Comparison of ENCODE assay signal across 18 cellular contexts in the genomic region with DNA sequence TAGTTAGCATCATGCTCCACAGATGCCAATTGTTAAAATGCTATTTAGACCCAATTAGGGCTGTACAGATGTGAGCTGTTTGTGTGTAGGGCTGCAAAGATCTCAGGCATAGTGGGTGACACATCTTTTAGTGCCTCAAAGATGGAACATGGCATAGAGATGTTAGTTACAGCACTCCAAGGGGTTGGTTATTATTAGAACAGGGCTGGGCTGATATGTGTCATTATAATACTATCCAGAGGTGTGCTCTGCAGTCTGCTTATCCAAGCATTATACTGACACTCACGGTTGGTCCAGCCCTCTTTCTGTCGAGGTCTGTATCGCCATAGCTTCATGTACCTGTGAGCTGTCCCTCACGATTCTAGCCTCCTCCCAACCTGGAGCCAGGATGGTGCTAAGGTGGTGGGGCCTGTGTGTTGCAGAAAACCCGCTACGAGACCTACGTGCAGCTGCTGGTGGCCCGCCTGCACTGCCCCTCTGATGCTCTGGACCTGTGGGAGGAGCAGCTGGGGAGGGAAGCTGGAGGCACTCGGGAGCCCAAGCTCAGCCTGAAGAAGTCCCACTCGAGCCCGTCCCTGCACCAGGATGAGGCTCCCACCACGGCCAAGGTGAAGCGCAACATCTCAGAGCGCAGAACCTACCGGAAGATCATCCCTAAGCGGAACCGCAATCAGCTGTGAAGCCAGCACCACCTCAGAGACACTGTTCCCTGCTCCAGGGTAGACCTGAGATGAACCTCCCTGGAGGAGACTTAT. TPM values are rescaled to one million over a fixed set of nuclear protein-coding genes. Genes with fewer than 3 reads are reported as not detected.
A peak's percentile ranks its signal among the peaks of the same experiment; 100 is the strongest.
DNase-seq lines count a peak whose midpoint lies in the region; ATAC-seq, FAIRE-seq and TF ChIP-seq lines count a peak whose summit lies in the region.
"Had no signal": no experiment of that assay in that cellular context is flagged by ENCODE, and none has a peak within 500 bp of the region (broad histone marks: within the 10 kb centered on the region; RNA-seq: fewer than 3 reads in every experiment).

No MANE protein-coding gene starts in this region.

- ATAC-seq in A549, result peak; percentile 6 to 16; a peak in 3 of 6 replicates

- POLR2A ChIA-PET in A549 (lab: Yijun Ruan, JAX), result no interaction called here

- H3K4me2 ChIP-seq in A549 (peak overlapping the region; percentile 71), GM23248 (ENCODE audit: unreplicated experiment) (no peak overlapping the region), neural progenitor cell (no peak overlapping the region)
- H3K4me2 ChIP-seq: SK-N-SH had no signal

- H3K36me3 Mint-ChIP-seq in dendritic cell treated with granulocyte-macrophage colony-stimulating factor and Interleukin-4, amounts not matched to agents 40 ng/mL and 50 ng/mL, for 4 days (ENCODE audit: low read depth), result peaks cover 65% of the 10 kb centered on the region
- no peaks in the 10 kb centered on the region for H3K36me3 Mint-ChIP-seq in neural progenitor cell

- peak in 1 of 2 experiments; percentile 43 for DNase-seq in A549 (ENCODE audit: low read depth in 1 of 2, low spot score in 1 of 2)
- peak; percentile 40 for DNase-seq in GM23248
- DNase-seq in neural progenitor cell (ENCODE audit: low spot score), result no peak
- no peak for DNase-seq in DMS153 (lab: John Stamatoyannopoulos, UW)
- no peak for DNase-seq in nucleus accumbens (lab: John Stamatoyannopoulos, UW)
- DNase-seq in GDM1 (lab: John Stamatoyannopoulos, UW), result no peak
- no peak for DNase-seq in effector CD4-positive, alpha-beta T cell
- DNase-seq: activated CD8-positive, alpha-beta memory T cell treated with anti-CD3 and anti-CD28 coated beads, Interleukin-2, amount 50 U/mL, for 4 hours; amniotic stem cell; BE2C; cortex of kidney; Karpas-422; NCI-H1436 treated with DMSO at 0.1 percent for 48 hours; NCI-H446; SK-N-SH; stomach had no signal

- H3K4me3 ChIP-seq in A549 (no peak overlapping the region), GM23248 (no peak overlapping the region), neural progenitor cell (no peak overlapping the region)

- TF ChIP-seq RAD21 in A549 (conservative IDR thresholded peaks at IDR 0.05 in 1 of 2, IDR thresholded peaks at IDR 0.05 in 1 of 2), result no peak

- TF ChIP-seq CTCF in A549 (IDR thresholded peaks at IDR 0.05) (no peak), neural progenitor cell (IDR thresholded peaks at IDR 0.05) (no peak)

- no peak for TF ChIP-seq POLR2A in A549 (IDR thresholded peaks at IDR 0.05; ENCODE audit: low read length)

- H2AFZ ChIP-seq in GM23248 (no peak overlapping the region), neural progenitor cell (replicated peaks) (no peak overlapping the region)

- no peak for TF ChIP-seq EP300 in A549 (IDR thresholded peaks at IDR 0.05)

- 88% methylated on average over 16 of the region's 17 CpGs for WGBS in A549 (ENCODE audit: missing lambda C conversion rate)
- WGBS in GM23248 (ENCODE audit: low coverage in 1 of 2, low lambda C conversion rate in 2 of 2, missing lambda C conversion rate in 2 of 2), 2 experiments, result 93 to 94% methylated on average over 14 to 17 of the region's 17 CpGs

- H3K79me2 ChIP-seq in GM23248 (ENCODE audit: insufficient read depth), result no peaks in the 10 kb centered on the region
- H3K79me2 ChIP-seq in neural progenitor cell (ENCODE audit: low read depth), result no peaks in the 10 kb centered on the region

- no peaks in the 10 kb centered on the region for H3K9me2 ChIP-seq in GM23248 (ENCODE audit: insufficient read depth)
- H3K9me2 ChIP-seq: SK-N-SH had no signal

- no peaks in the 10 kb centered on the region for H3K9me3 Mint-ChIP-seq in dendritic cell treated with granulocyte-macrophage colony-stimulating factor and Interleukin-4, amounts not matched to agents 40 ng/mL and 50 ng/mL, for 4 days
- H3K9me3 Mint-ChIP-seq in neural progenitor cell, result no peaks in the 10 kb centered on the region

- intact Hi-C loops in dendritic cell treated with granulocyte-macrophage colony-stimulating factor and Interleukin-4, amounts not matched to agents 40 ng/mL and 50 ng/mL, for 4 days (cut with micrococcal nuclease), result loop anchor here (5.0 kb wide), 2 partner anchors 171 to 191 kb away; no protein-coding TSS in a partner anchor

- no peaks in the 10 kb centered on the region for H4K20me1 ChIP-seq in GM23248 (ENCODE audit: insufficient read depth)
- no peaks in the 10 kb centered on the region for H4K20me1 ChIP-seq in neural progenitor cell (ENCODE audit: low read depth)

- H3K27ac ChIP-seq in A549 (peak overlapping the region; percentile 92 to 97), GM23248 (no peak overlapping the region), neural progenitor cell (no peak overlapping the region)
- H3K27ac ChIP-seq: HL-60 had no signal

- H3K4me1 ChIP-seq in A549, result peaks cover 59% of the 10 kb centered on the region
- H3K4me1 ChIP-seq in GM23248 (ENCODE audit: insufficient read depth), result peaks cover 11% of the 10 kb centered on the region
- H3K4me1 ChIP-seq in neural progenitor cell, result peaks cover 4% of the 10 kb centered on the region
- H3K4me1 ChIP-seq: BE2C had no signal

- peak overlapping the region; percentile 39 for H3K27ac Mint-ChIP-seq in dendritic cell treated with granulocyte-macrophage colony-stimulating factor and Interleukin-4, amounts not matched to agents 40 ng/mL and 50 ng/mL, for 4 days
- H3K27ac Mint-ChIP-seq in neural progenitor cell, result peak overlapping the region; percentile 12

- H3K36me3 ChIP-seq in GM23248 (ENCODE audit: low read depth), result no peaks in the 10 kb centered on the region
- no peaks in the 10 kb centered on the region for H3K36me3 ChIP-seq in neural progenitor cell
- H3K36me3 ChIP-seq: BE2C had no signal

- no peaks in the 10 kb centered on the region for H3K27me3 Mint-ChIP-seq in dendritic cell treated with granulocyte-macrophage colony-stimulating factor and Interleukin-4, amounts not matched to agents 40 ng/mL and 50 ng/mL, for 4 days
- H3K27me3 Mint-ChIP-seq in neural progenitor cell (ENCODE audit: insufficient read depth, low read depth), result peaks cover 16% of the 10 kb centered on the region

- no peak for FAIRE-seq in A549 (lab: Jason Lieb, UNC)

- H3K9ac ChIP-seq in GM23248 (no peak overlapping the region), neural progenitor cell (no peak overlapping the region)
- H3K9ac ChIP-seq: SK-N-SH had no signal

- no peak overlapping the region for H3K4me3 Mint-ChIP-seq in dendritic cell treated with granulocyte-macrophage colony-stimulating factor and Interleukin-4, amounts not matched to agents 40 ng/mL and 50 ng/mL, for 4 days
- H3K4me3 Mint-ChIP-seq in neural progenitor cell, result peak overlapping the region; percentile 34

- H3F3A ChIP-seq in GM23248 (ENCODE audit: insufficient read depth), result peaks cover 13% of the 10 kb centered on the region
- H3F3A ChIP-seq in neural progenitor cell (ENCODE audit: low read depth), result no peaks in the 10 kb centered on the region

- CTCF ChIA-PET in A549 (lab: Yijun Ruan, JAX), result interaction anchor here (0.9 to 12.3 kb wide), 13 partner anchors 27 to 207 kb away, joined by 3 to 243 read pairs (median 16); partner anchors contain the start of gene PAX8

- H3K27me3 ChIP-seq in GM23248 (replicated peaks; ENCODE audit: insufficient read depth) (no peaks in the 10 kb centered on the region), neural progenitor cell (peaks cover 31% of the 10 kb centered on the region)
- H3K27me3 ChIP-seq: BE2C, stomach had no signal

- in situ Hi-C loops in GM23248 (cut with MboI), result loop anchor here (10.0 kb wide), 1 partner anchor 174 kb away; no protein-coding TSS in a partner anchor

- peaks cover 30% of the 10 kb centered on the region for H3K4me1 Mint-ChIP-seq in dendritic cell treated with granulocyte-macrophage colony-stimulating factor and Interleukin-4, amounts not matched to agents 40 ng/mL and 50 ng/mL, for 4 days (ENCODE audit: low read depth)
- H3K4me1 Mint-ChIP-seq in neural progenitor cell, result peaks cover 26% of the 10 kb centered on the region

- no peaks in the 10 kb centered on the region for H3K9me3 ChIP-seq in A549
- H3K9me3 ChIP-seq in GM23248 (ENCODE audit: low read depth), result no peaks in the 10 kb centered on the region
- no peaks in the 10 kb centered on the region for H3K9me3 ChIP-seq in neural progenitor cell (ENCODE audit: low read depth)
- H3K9me3 ChIP-seq: BE2C, SK-N-SH, stomach had no signal

TF ChIP-seq in A549, 52 proteins besides CTCF, POLR2A, EP300 and RAD21 (continues in another document):
- TF ChIP-seq REST (IDR thresholded peaks at IDR 0.05) (no peak), POLR2AphosphoS2 (conservative IDR thresholded peaks at IDR 0.05; ENCODE audit: low read length) (no peak), TP53 (CRISPR knock-in tag; IDR thresholded peaks at IDR 0.05) (no peak), NR3C1 (IDR thresholded peaks at IDR 0.05) (no peak)

RNA-seq across cellular contexts. Expression of gene PSD4, which starts 27.1 kb away (rescaled TPM):
- polyA plus RNA-seq in A549 (2011; rRNA removed), result 5.4 and 6.7 TPM in 2 replicates
- polyA plus RNA-seq in A549 (2012; cell fraction: cytosol; rRNA removed), result 4.3 and 5.3 TPM in 2 replicates
- 5.9 and 6.1 TPM in 2 replicates for polyA plus RNA-seq in A549 (2012; cell fraction: nucleus; rRNA removed)
- polyA plus RNA-seq in A549 (2017; fragmentation: RNase III; extraction: RNeasy Plus Mini Kit Qiagen cat#74134 plus additional on column Dnase treatment), result 13.9 to 21.6 TPM (median 21.1 TPM) in 3 replicates
- polyA minus RNA-seq in A549 (2011; rRNA and poly(A)+ RNA removed), result 8.2 and 8.3 TPM in 2 replicates
- 2.8 and 6.1 TPM in 2 replicates for total RNA-seq in GM23248 (2014; rRNA removed; shearing (Covaris generic))
- 0.63 and 1.1 TPM in 2 replicates for polyA plus RNA-seq in GM23248 (2016; fragmentation: Nextera tagmentation; extraction: Ambion mirVana)
- total RNA-seq in neural progenitor cell (ENCODE audit: low replicate concordance), result 0.02 and 0.87 TPM in 2 replicates

Comparison
In these comparisons a context has a peak if more than half of its experiments do, and no peak if none do; other contexts are left out.
1. H3K27ac ChIP-seq: peak in A549 (2 of 2); none in GM23248 (single experiment) and neural progenitor cell (single experiment).